ENCODE assay signal across 21 cellular contexts in genomic region chr15:73862276-73862675, GRCh38. TPM values are rescaled to one million over a fixed set of nuclear protein-coding genes. Genes with fewer than 3 reads are reported as not detected.
DNase-seq lines count a peak whose midpoint lies in the region; ATAC-seq, FAIRE-seq and TF ChIP-seq lines count a peak whose summit lies in the region.
"Had no signal": no experiment of that assay in that cellular context is flagged by ENCODE, and none has a peak within 500 bp of the region (broad histone marks: within the 10 kb centered on the region; RNA-seq: fewer than 3 reads in every experiment).

No MANE protein-coding gene starts in this region.

- no peaks in the 10 kb centered on the region for H3K36me3 Mint-ChIP-seq in stimulated activated memory B cell treated with anti-CD40 and anti-IgM and Interleukin-4, amounts not matched to agents 10 μg/mL and 1 μg/mL and 100 μg/mL, for 72 hours
- H3K36me3 Mint-ChIP-seq: CD8-positive, alpha-beta T cell had no signal

- TF ChIP-seq EP300 in stomach (IDR thresholded peaks at IDR 0.05): no peak

- no peak overlapping the region for H3K9ac ChIP-seq in HUES48 (ENCODE audit: low read depth, low read length)
- peak overlapping the region; percentile 17; the same call in 1 of the 2 replicates for H3K9ac ChIP-seq in iPS-20b (ENCODE audit: low read depth, low read length)

- 35 to 46% (median 42%) methylated on average over 6 of the region's 6 CpGs for WGBS in stomach, 5 donors

- H3K4me1 Mint-ChIP-seq in stimulated activated memory B cell treated with anti-CD40 and anti-IgM and Interleukin-4, amounts not matched to agents 10 μg/mL and 1 μg/mL and 100 μg/mL, for 72 hours: no peaks in the 10 kb centered on the region

- no peak overlapping the region for H3K27ac Mint-ChIP-seq in stimulated activated memory B cell treated with anti-CD40 and anti-IgM and Interleukin-4, amounts not matched to agents 10 μg/mL and 1 μg/mL and 100 μg/mL, for 72 hours
- H3K27ac Mint-ChIP-seq: CD8-positive, alpha-beta T cell had no signal

- H3K9me3 ChIP-seq in HUES48 (ENCODE audit: control insufficient read depth, insufficient read depth, low read length) (no peaks in the 10 kb centered on the region), iPS-20b (ENCODE audit: insufficient read depth, low read depth, low read length) (no peaks in the 10 kb centered on the region), stomach (no peaks in the 10 kb centered on the region)
- H3K9me3 ChIP-seq: A549, BE2C had no signal

- H3K27ac ChIP-seq in HUES48 (ENCODE audit: low read depth, low read length) (peak overlapping the region; percentile 69), iPS-20b (ENCODE audit: low read length) (no peak overlapping the region), stomach (no peak overlapping the region)
- H3K27ac ChIP-seq: A549, C4-2B had no signal

- no peaks in the 10 kb centered on the region for H3K36me3 ChIP-seq in HUES48 (ENCODE audit: control insufficient read depth, insufficient read depth, low read length)
- no peaks in the 10 kb centered on the region for H3K36me3 ChIP-seq in bronchial epithelial cell (ENCODE audit: control insufficient read depth, insufficient read depth, low read length)
- H3K36me3 ChIP-seq in iPS-20b (ENCODE audit: insufficient read depth, low read depth, low read length): no peaks in the 10 kb centered on the region
- H3K36me3 ChIP-seq in stomach: no peaks in the 10 kb centered on the region
- H3K36me3 ChIP-seq: BE2C had no signal

- H3K4me1 ChIP-seq in HUES48 (ENCODE audit: control insufficient read depth, insufficient read depth, low read length) (peaks cover 9% of the 10 kb centered on the region), iPS-20b (ENCODE audit: insufficient read depth, low read length) (peaks cover 3% of the 10 kb centered on the region; the same call in 1 of the 2 replicates), stomach (peaks cover 0 to 10% (median 6%) of the 10 kb centered on the region in 4 donors)
- H3K4me1 ChIP-seq: A549, BE2C had no signal

- H3K4me3 ChIP-seq in HUES48 (ENCODE audit: low read depth, low read length) (no peak overlapping the region), bronchial epithelial cell (ENCODE audit: low read depth, low read length) (no peak overlapping the region), iPS-20b (ENCODE audit: low read length) (no peak overlapping the region), stomach (no peak overlapping the region)
- H3K4me3 ChIP-seq: A549 had no signal

- TF ChIP-seq POLR2A in stomach (IDR thresholded peaks at IDR 0.05): no peak

- H3K27me3 Mint-ChIP-seq in stimulated activated memory B cell treated with anti-CD40 and anti-IgM and Interleukin-4, amounts not matched to agents 10 μg/mL and 1 μg/mL and 100 μg/mL, for 72 hours: peaks cover 80% of the 10 kb centered on the region

- no peak for ATAC-seq in stimulated activated memory B cell treated with anti-CD40 and anti-IgM and Interleukin-4, amounts not matched to agents 10 μg/mL and 1 μg/mL and 100 μg/mL, for 72 hours
- no peak for ATAC-seq in HG02852 (IDR thresholded peaks at IDR 0.05; ENCODE audit: unreplicated experiment)
- ATAC-seq: A549; CD8-positive, alpha-beta T cell had no signal

- no peak overlapping the region for H3K4me3 Mint-ChIP-seq in stimulated activated memory B cell treated with anti-CD40 and anti-IgM and Interleukin-4, amounts not matched to agents 10 μg/mL and 1 μg/mL and 100 μg/mL, for 72 hours
- H3K4me3 Mint-ChIP-seq: CD8-positive, alpha-beta T cell had no signal

- intact Hi-C loops in stomach (cut with DNase I; ENCODE audit: low total_unique reads): no loop called here

- no peak for FAIRE-seq in bronchial epithelial cell (lab: Jason Lieb, UNC)
- FAIRE-seq: A549, D721Med, G401.6, GM12891 had no signal

- DNase-seq in bronchial epithelial cell (ENCODE audit: low read depth) (peak; percentile 45), stomach (peak; percentile 3), SW480 (ENCODE audit: low spot score) (no peak)
- DNase-seq: BE2C; CD8-positive, alpha-beta T cell; COR-L47; DMS153; DMS79 treated with DMSO at 0.1 percent for 48 hours; EL; H7 had no signal

- TF ChIP-seq CTCF in bronchial epithelial cell (IDR thresholded peaks at IDR 0.05; ENCODE audit: insufficient read depth, low read length, severe bottlenecking) (no peak), stomach (IDR thresholded peaks at IDR 0.05) (no peak)

- H3K9me3 Mint-ChIP-seq in stimulated activated memory B cell treated with anti-CD40 and anti-IgM and Interleukin-4, amounts not matched to agents 10 μg/mL and 1 μg/mL and 100 μg/mL, for 72 hours: peaks cover 3% of the 10 kb centered on the region
- H3K9me3 Mint-ChIP-seq: CD8-positive, alpha-beta T cell had no signal

- H3K27me3 ChIP-seq in HUES48 (ENCODE audit: control insufficient read depth, insufficient read depth, low read length) (no peaks in the 10 kb centered on the region), bronchial epithelial cell (ENCODE audit: control insufficient read depth, insufficient read depth, low read length) (peaks cover 10% of the 10 kb centered on the region), iPS-20b (ENCODE audit: insufficient read depth, low read length) (no peaks in the 10 kb centered on the region), stomach (peaks cover 0 to 36% (median 0%) of the 10 kb centered on the region in 3 donors)

RNA-seq across cellular contexts. Expression of gene TBC1D21, which starts 11.1 kb away (rescaled TPM):
- total RNA-seq in bronchial epithelial cell (not detected in 2 replicates), stomach (not detected)
- polyA plus RNA-seq in stomach: not detected
- total RNA-seq: CD8-positive, alpha-beta T cell; H7; HT1080 had no signal
- polyA plus RNA-seq: A549, AG04450 had no signal
